9 cellular contexts compared by ENCODE assay signal in the genomic region with DNA sequence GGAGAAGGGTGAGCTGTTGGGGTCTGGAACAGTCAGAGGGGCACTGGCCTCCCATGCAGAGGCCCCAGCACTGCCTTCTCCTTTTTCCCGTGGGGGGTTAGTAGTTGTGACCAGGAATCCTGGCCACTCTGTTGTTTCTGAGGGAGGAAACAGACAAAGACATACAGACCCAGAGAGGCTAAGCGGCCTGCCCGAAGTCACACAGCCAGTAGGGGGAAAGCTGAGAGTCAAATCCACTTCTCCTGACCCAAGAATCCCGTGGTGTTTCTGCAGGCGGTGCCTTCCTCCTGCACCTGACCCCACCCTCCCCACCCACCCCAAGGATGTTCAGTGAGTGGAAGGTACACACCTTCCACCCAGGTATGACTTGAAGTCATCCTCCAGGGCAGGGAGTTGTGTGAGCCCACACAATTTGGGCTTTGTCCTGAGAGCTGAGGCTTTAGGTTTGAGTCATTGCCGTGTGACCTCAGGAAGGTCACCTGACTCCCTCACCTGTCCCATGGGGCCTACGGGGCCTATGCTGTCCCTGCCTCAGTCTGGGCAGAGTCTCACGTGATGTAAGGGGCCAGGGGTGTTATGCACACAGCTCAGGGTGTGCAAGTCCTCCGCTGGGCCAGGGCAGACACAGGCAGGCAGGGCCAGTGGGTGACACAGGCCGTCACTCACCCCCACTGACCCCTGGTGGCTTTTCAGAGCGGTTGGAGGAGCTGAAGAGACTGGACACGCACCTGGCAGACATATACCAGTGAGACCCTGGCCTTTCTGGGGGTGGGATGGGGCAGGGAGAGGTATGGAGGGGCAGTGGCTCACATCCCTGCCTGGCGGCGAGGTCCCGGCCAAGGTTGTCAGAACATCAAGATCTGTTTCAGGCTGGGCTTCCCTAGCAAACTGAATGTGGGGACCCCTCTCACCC. TPM values are rescaled to one million over a fixed set of nuclear protein-coding genes. Genes with fewer than 3 reads are reported as not detected.
DNase-seq lines count a peak whose midpoint lies in the region; ATAC-seq and TF ChIP-seq lines count a peak whose summit lies in the region.
"Had no signal": no experiment of that assay in that cellular context is flagged by ENCODE, and none has a peak within 500 bp of the region (broad histone marks: within the 10 kb centered on the region; RNA-seq: fewer than 3 reads in every experiment).

No MANE protein-coding gene starts in this region.

- no peaks in the 10 kb centered on the region for H3K9me3 ChIP-seq in HCT116 (ENCODE audit: control insufficient read depth in 1 of 2, insufficient read depth in 1 of 2, low read depth in 1 of 2, low read length in 2 of 2)
- no peaks in the 10 kb centered on the region for H3K9me3 ChIP-seq in mesenchymal stem cell (ENCODE audit: control insufficient read depth, low read length)
- no peaks in the 10 kb centered on the region for H3K9me3 ChIP-seq in A673 (ENCODE audit: low read depth, low read length, poor library complexity, severe bottlenecking)

- TSS peak; percentile 70 for BruUV-seq in HCT116 (replicated peaks; lab: Mats Ljungman, UMichigan)
- no TSS peak for BruUV-seq in A673 (replicated peaks; lab: Mats Ljungman, UMichigan)

- H3K14ac ChIP-seq in mesenchymal stem cell (ENCODE audit: low read length in 2 of 2): peak overlapping the region in 1 of 2 experiments; percentile 85

- CTCF ChIA-PET in HCT116 (lab: Charles Lee): interaction anchor here (0.5 to 4.6 kb wide), 26 partner anchors 8 to 836 kb away, joined by 3 to 100 read pairs (median 4); a partner anchor contains a TSS
- CTCF ChIA-PET in A673 (lab: Charles Lee): interaction anchor here (1.2 to 2.6 kb wide), 4 partner anchors 99 to 216 kb away, joined by 4 to 15 read pairs (median 8); no protein-coding TSS in a partner anchor

- H2BK15ac ChIP-seq in mesenchymal stem cell (ENCODE audit: low read depth, poor library complexity, severe bottlenecking): peak overlapping the region; percentile 7

- DNase-seq in HCT116 (ENCODE audit: low read depth, low spot score) (peak; percentile 59), LoVo (ENCODE audit: low spot score) (peak; percentile 60), mesenchymal stem cell (no peak), GOT3 (lab: John Stamatoyannopoulos, UW) (no peak), A673 (ENCODE audit: low spot score) (no peak), NCI-H82 treated with DMSO at 0.1 percent for 48 hours (lab: John Stamatoyannopoulos, UW; ENCODE audit: unreplicated experiment) (no peak)
- no peak for DNase-seq in stimulated activated CD4-positive, alpha-beta T cell treated with anti-CD3 and anti-CD28 coated beads, Interleukin-2, amount 100 ng/mL, for 24 hours

- no peaks in the 10 kb centered on the region for H3K79me1 ChIP-seq in mesenchymal stem cell (replicated peaks; ENCODE audit: low read length, poor library complexity, severe bottlenecking)

- no peaks in the 10 kb centered on the region for H3K9me2 ChIP-seq in HCT116 (ENCODE audit: insufficient read depth)

- POLR2A ChIA-PET in HCT116 (lab: Charles Lee): interaction anchor here (0.6 to 3.5 kb wide), 6 partner anchors 33 to 142 kb away, joined by 3 to 22 read pairs (median 11); a partner anchor contains a TSS
- POLR2A ChIA-PET in A673 (lab: Charles Lee; ENCODE audit: low non-redundant PET): no interaction called here

- TF ChIP-seq POLR2A in HCT116 (IDR thresholded peaks at IDR 0.05; ENCODE audit: borderline replicate concordance, extremely low read depth, insufficient read depth, insufficient read length): no peak

- H3K4me3 ChIP-seq in HCT116 (replicated peaks in 1 of 2; ENCODE audit: low read depth in 1 of 2, low read length in 2 of 2): peak overlapping the region in 1 of 2 experiments; percentile 23; a peak in 1 of 4 replicates
- no peak overlapping the region for H3K4me3 ChIP-seq in mesenchymal stem cell (ENCODE audit: insufficient read depth in 1 of 2, low read depth in 1 of 2, low read length in 2 of 2)
- H3K4me3 ChIP-seq in A673 (ENCODE audit: low read depth, low read length, poor library complexity, severe bottlenecking): no peak overlapping the region

- H3K27me3 ChIP-seq in HCT116 (ENCODE audit: insufficient read depth, low read length) (no peaks in the 10 kb centered on the region), mesenchymal stem cell (ENCODE audit: control insufficient read depth in 1 of 2, insufficient read depth in 1 of 2, low read length in 2 of 2) (peaks cover 0 to 15% of the 10 kb centered on the region in 2 experiments), A673 (replicated peaks; ENCODE audit: insufficient read depth, low read depth, low read length, poor library complexity) (no peaks in the 10 kb centered on the region)

- H3K23ac ChIP-seq in mesenchymal stem cell (ENCODE audit: low read length in 2 of 2): no peak overlapping the region

- H4K20me1 ChIP-seq in HCT116 (ENCODE audit: insufficient read depth): no peaks in the 10 kb centered on the region

- H3K9ac ChIP-seq in HCT116 (ENCODE audit: low read length) (peak overlapping the region; percentile 50), mesenchymal stem cell (ENCODE audit: low read length) (peak overlapping the region; percentile 72)

- RAD21 ChIA-PET in HCT116 (lab: Charles Lee; ENCODE audit: low non-redundant PET in 1 of 2, low total read pairs in 2 of 2, uncharacterized antibody in 2 of 2, unreplicated experiment in 2 of 2): interaction anchor here (0.6 to 3.2 kb wide), 16 partner anchors 11 to 216 kb away, joined by 3 to 35 read pairs (median 4); a partner anchor contains a TSS

- intact Hi-C loops in HCT116 (cut with micrococcal nuclease) (loop anchor here (1.0 to 5.0 kb wide), 5 partner anchors 100 to 838 kb away; a partner anchor contains a TSS), A673 (cut with micrococcal nuclease; ENCODE audit: unreplicated experiment) (loop anchor here (1.0 kb wide), 2 partner anchors 98 to 126 kb away; no protein-coding TSS in a partner anchor)

- H4K91ac ChIP-seq in mesenchymal stem cell (ENCODE audit: low read length): peak overlapping the region; percentile 77

- peak overlapping the region; percentile 65 for H3K4me2 ChIP-seq in HCT116 (ENCODE audit: low read length)
- no peak overlapping the region for H3K4me2 ChIP-seq in mesenchymal stem cell (ENCODE audit: low read length, poor library complexity, severe bottlenecking)

- WGBS in mesenchymal stem cell: 89% methylated on average over 14 of the region's 15 CpGs

- H3K18ac ChIP-seq in mesenchymal stem cell (ENCODE audit: low read depth in 1 of 2, low read length in 2 of 2): peak overlapping the region in 1 of 2 experiments; percentile 81

- peak overlapping the region; percentile 62 for H4K8ac ChIP-seq in mesenchymal stem cell (ENCODE audit: low read length)

- ATAC-seq in GM18517 (IDR thresholded peaks at IDR 0.05; ENCODE audit: unreplicated experiment) (peak; percentile 48), HCT116 (peak; percentile 52)

- TF ChIP-seq CTCF in HCT116 (IDR thresholded peaks at IDR 0.05 in 2 of 3, conservative IDR thresholded peaks at IDR 0.05 in 1 of 3; ENCODE audit: borderline replicate concordance in 1 of 3, insufficient read depth in 1 of 3, low read depth in 2 of 3, low read length in 2 of 3) (0 out of 6 replicates have a peak, but pooled peaks of 1 of the 3 experiments have one; percentile 8), A673 (conservative IDR thresholded peaks at IDR 0.05; ENCODE audit: low read depth, low read length) (no peak)

- H3K4ac ChIP-seq in mesenchymal stem cell (ENCODE audit: low read depth in 1 of 2, low read length in 2 of 2): peak overlapping the region; percentile 25 to 65

- H2BK5ac ChIP-seq in mesenchymal stem cell (ENCODE audit: low read depth, low read length, poor library complexity, severe bottlenecking): no peak overlapping the region

- no peaks in the 10 kb centered on the region for H3K36me3 ChIP-seq in HCT116 (ENCODE audit: control insufficient read depth in 1 of 2, insufficient read depth in 2 of 2, low read length in 2 of 2)
- H3K36me3 ChIP-seq in mesenchymal stem cell (ENCODE audit: control insufficient read depth in 1 of 2, insufficient read depth in 2 of 2, low read depth in 1 of 2, low read length in 2 of 2): no peaks in the 10 kb centered on the region
- H3K36me3 ChIP-seq in A673 (ENCODE audit: insufficient read depth, low read length, poor library complexity, severe bottlenecking): no peaks in the 10 kb centered on the region

- peak overlapping the region; percentile 44 to 92 for H2BK12ac ChIP-seq in mesenchymal stem cell (ENCODE audit: low read length in 2 of 2)

- peak overlapping the region; percentile 40; the same call in 1 of the 2 replicates for H3K27ac ChIP-seq in HCT116 (ENCODE audit: low read depth, low read length)
- H3K27ac ChIP-seq in mesenchymal stem cell (ENCODE audit: low read length, poor library complexity, severe bottlenecking): no peak overlapping the region
- no peak overlapping the region for H3K27ac ChIP-seq in A673 (ENCODE audit: low read depth, low read length, poor library complexity, severe bottlenecking)

- H3K4me1 ChIP-seq in HCT116 (ENCODE audit: control insufficient read depth in 1 of 2, insufficient read depth in 2 of 2, low read length in 2 of 2): peaks cover 13 to 29% of the 10 kb centered on the region in 2 experiments
- peaks cover 5% of the 10 kb centered on the region for H3K4me1 ChIP-seq in mesenchymal stem cell (ENCODE audit: control insufficient read depth, insufficient read depth, low read depth, low read length)
- no peaks in the 10 kb centered on the region for H3K4me1 ChIP-seq in A673 (ENCODE audit: insufficient read depth, low read length, poor library complexity, severe bottlenecking)

- peak overlapping the region; percentile 8 for H2BK120ac ChIP-seq in mesenchymal stem cell (ENCODE audit: low read depth, low read length)

- no peak for TF ChIP-seq RAD21 in HCT116 (IDR thresholded peaks at IDR 0.05; ENCODE audit: low read depth)

- no peak overlapping the region for H2AFZ ChIP-seq in HCT116 (ENCODE audit: low read depth, low read length, poor library complexity, severe bottlenecking)
- no peak overlapping the region for H2AFZ ChIP-seq in mesenchymal stem cell (ENCODE audit: low read depth, low read length)

- no peak overlapping the region for H2AK5ac ChIP-seq in mesenchymal stem cell (ENCODE audit: low read length, severe bottlenecking)

- no peaks in the 10 kb centered on the region for H3K79me2 ChIP-seq in HCT116 (ENCODE audit: insufficient read depth, low read length)

TF ChIP-seq in HCT116, 20 proteins besides CTCF, POLR2A, EP300 and RAD21:
- TF ChIP-seq EZH2phosphoT487 (IDR thresholded peaks at IDR 0.05; ENCODE audit: borderline replicate concordance) (no peak), FOSL1 (IDR thresholded peaks at IDR 0.05; ENCODE audit: low read depth) (no peak)

RNA-seq across cellular contexts. Expression of a gene that starts 5.0 kb away (rescaled TPM):
- total RNA-seq in HCT116 (2021; ENCODE audit: unreplicated experiment): 0.22 TPM
- polyA plus RNA-seq in HCT116 (2012): 0.10 and 0.21 TPM in 2 replicates
- polyA plus RNA-seq in mesenchymal stem cell (2013, experiment 1 of 2): not detected
- polyA plus RNA-seq in mesenchymal stem cell (2013, experiment 2 of 2): not detected
- total RNA-seq in A673 (2021): not detected in 2 replicates
- total RNA-seq: osteocyte had no signal

RNA-seq across cellular contexts. Expression of a gene that starts 38.6 kb away (rescaled TPM):
- 27.5 TPM for total RNA-seq in HCT116 (2021; ENCODE audit: unreplicated experiment)
- polyA plus RNA-seq in HCT116 (2012): 8.5 and 13.5 TPM in 2 replicates
- 2.7 TPM for polyA plus RNA-seq in mesenchymal stem cell (2013, experiment 1 of 2)
- polyA plus RNA-seq in mesenchymal stem cell (2013, experiment 2 of 2): 3.1 TPM
- total RNA-seq in A673 (2021): 48.1 and 49.6 TPM in 2 replicates

RNA-seq across cellular contexts. Expression of a gene that starts 58.5 kb away (rescaled TPM):
- total RNA-seq in HCT116 (2021; ENCODE audit: unreplicated experiment): 0.10 TPM
- 0.17 and 0.19 TPM in 2 replicates for polyA plus RNA-seq in HCT116 (2012)
- 0.72 TPM for polyA plus RNA-seq in mesenchymal stem cell (2013, experiment 1 of 2)
- 0.84 TPM for polyA plus RNA-seq in mesenchymal stem cell (2013, experiment 2 of 2)
- total RNA-seq in A673 (2021): 5.4 and 6.3 TPM in 2 replicates
- total RNA-seq: osteocyte had no signal

Comparison
In these comparisons a context has a peak if more than half of its experiments do, and no peak if none do; other contexts are left out.
1. DNase-seq: peak in HCT116 (single experiment) and LoVo (single experiment); none in mesenchymal stem cell (single experiment), GOT3 (single experiment), A673 (single experiment), stimulated activated CD4-positive, alpha-beta T cell treated with anti-CD3 and anti-CD28 coated beads, Interleukin-2, amount 100 ng/mL, for 24 hours (0 of 2) and NCI-H82 treated with DMSO at 0.1 percent for 48 hours (single experiment).